ENCODE assay signal across 8 cellular contexts in genomic region chr2:65594150-65594549, GRCh38.
"Had no signal": no experiment of that assay in that cellular context is flagged by ENCODE, and none has a peak within 500 bp of the region (broad histone marks: within the 10 kb centered on the region; RNA-seq: fewer than 3 reads in every experiment).

No MANE protein-coding gene starts in this region.

- H3K9ac ChIP-seq: GM23248 had no signal

- ATAC-seq: HCT116 had no signal

- H3K4me1 ChIP-seq: HAP-1 had no signal

- H3K4me3 ChIP-seq: GM23248, HAP-1 had no signal

- H3K27ac ChIP-seq: GM23248, HL-60 had no signal

- H3K9me3 ChIP-seq: HAP-1 had no signal

- H3K36me3 ChIP-seq: HAP-1 had no signal

- H2AFZ ChIP-seq: GM23248 had no signal

- DNase-seq: GM23248, GOT3, H7, Kasumi-1, KG1 had no signal
